In the genomic region with DNA sequence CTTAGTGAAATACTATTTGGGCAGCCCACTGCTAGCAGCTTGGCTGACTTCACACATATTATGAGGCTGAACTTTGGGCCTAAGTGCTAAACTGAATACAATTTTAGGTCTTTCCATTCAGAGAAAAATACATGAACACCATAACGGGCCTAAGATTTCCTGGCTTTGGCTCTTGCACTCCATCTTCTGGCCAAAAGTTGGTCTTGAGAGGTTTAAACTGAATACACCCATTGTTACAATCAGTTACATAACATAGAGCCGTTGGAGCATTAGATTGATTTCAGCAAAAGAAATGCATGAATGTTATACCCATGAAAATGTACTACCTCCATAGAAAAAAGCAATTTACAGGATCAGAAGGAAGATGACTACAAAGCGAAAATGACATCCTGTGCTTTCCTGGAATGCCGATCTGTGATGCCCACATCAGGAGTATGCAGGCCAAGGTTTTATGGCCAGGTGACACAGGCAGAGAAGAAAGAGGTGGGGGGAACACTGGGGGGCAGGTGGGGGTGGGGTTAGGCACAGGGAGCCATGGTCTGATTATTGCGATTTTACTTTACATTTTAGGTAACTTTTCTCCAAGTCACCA, we compare ENCODE assay signal across 8 cellular contexts. TPM values are rescaled to one million over a fixed set of nuclear protein-coding genes. Genes with fewer than 3 reads are reported as not detected.
DNase-seq lines count a peak whose midpoint lies in the region; ATAC-seq and TF ChIP-seq lines count a peak whose summit lies in the region.

No MANE protein-coding gene starts in this region.

- no peak overlapping the region for H3K4me3 Mint-ChIP-seq in stimulated activated memory B cell treated with anti-CD40 and anti-IgM and Interleukin-4, amounts not matched to agents 10 μg/mL and 1 μg/mL and 100 μg/mL, for 72 hours

- no peaks in the 10 kb centered on the region for H4K20me1 ChIP-seq in osteoblast (ENCODE audit: insufficient read depth, low read length)

- POLR2A ChIA-PET in AG04450 (lab: Yijun Ruan, JAX) (no interaction called here), GM10248 (lab: Yijun Ruan, JAX) (no interaction called here)

- H3K36me3 Mint-ChIP-seq in stimulated activated memory B cell treated with anti-CD40 and anti-IgM and Interleukin-4, amounts not matched to agents 10 μg/mL and 1 μg/mL and 100 μg/mL, for 72 hours = no peaks in the 10 kb centered on the region

- CTCF ChIA-PET in AG04450 (lab: Charles Lee) (interaction anchor here (0.7 to 1.4 kb wide), 3 partner anchors 8 to 488 kb away, joined by 3 to 5 read pairs (median 3); no protein-coding TSS in a partner anchor), GM10248 (lab: Yijun Ruan, JAX) (interaction anchor here (1.4 kb wide), 1 partner anchor 488 kb away, joined by 10 read pairs; no protein-coding TSS in a partner anchor)

- H3K9me3 ChIP-seq in AG04450 (ENCODE audit: control insufficient read depth, insufficient read depth, low read length) (no peaks in the 10 kb centered on the region), osteoblast (ENCODE audit: low read depth, low read length) (no peaks in the 10 kb centered on the region)

- no peak for ATAC-seq in stimulated activated memory B cell treated with anti-CD40 and anti-IgM and Interleukin-4, amounts not matched to agents 10 μg/mL and 1 μg/mL and 100 μg/mL, for 72 hours
- no peak for ATAC-seq in GM21529 (IDR thresholded peaks at IDR 0.05; ENCODE audit: unreplicated experiment)

- H3K27me3 Mint-ChIP-seq in stimulated activated memory B cell treated with anti-CD40 and anti-IgM and Interleukin-4, amounts not matched to agents 10 μg/mL and 1 μg/mL and 100 μg/mL, for 72 hours = peaks cover under 1% of the 10 kb centered on the region

- H3K9me3 Mint-ChIP-seq in stimulated activated memory B cell treated with anti-CD40 and anti-IgM and Interleukin-4, amounts not matched to agents 10 μg/mL and 1 μg/mL and 100 μg/mL, for 72 hours = no peaks in the 10 kb centered on the region

- DNase-seq in AG04450 (ENCODE audit: low read depth, low spot score) (no peak), GM10248 (ENCODE audit: extremely low spot score) (peak; percentile 18), NCI-H2196 treated with DMSO at 0.1 percent for 48 hours (lab: John Stamatoyannopoulos, UW; ENCODE audit: unreplicated experiment) (peak; percentile 1), fibroblast of peridontal ligament (ENCODE audit: extremely low read depth) (peak; percentile 81), osteoblast (ENCODE audit: insufficient read length, low spot score, missing footprints) (no peak)
- peak; percentile 22 to 38 for DNase-seq in activated CD4-positive, alpha-beta T cell treated with anti-CD3 and anti-CD28 coated beads, Interleukin-2, amount 50 U/mL, for 4 hours

- H3K4me1 ChIP-seq in osteoblast (ENCODE audit: insufficient read depth, low read length) = peaks cover 4% of the 10 kb centered on the region

- TF ChIP-seq CTCF in AG04450 (IDR thresholded peaks at IDR 0.05; ENCODE audit: low read depth, low read length) = peak; percentile 74
- TF ChIP-seq CTCF in GM10248 (IDR thresholded peaks at IDR 0.05; ENCODE audit: control extremely low read depth, extremely low read depth, low read depth, missing control alignments) = peak; percentile 55
- TF ChIP-seq CTCF in osteoblast (IDR thresholded peaks at IDR 0.05; ENCODE audit: extremely low read depth, low read depth, low read length) = peak; percentile 68

- H2AFZ ChIP-seq in osteoblast (ENCODE audit: low read length) = no peak overlapping the region

- no peaks in the 10 kb centered on the region for H3K27me3 ChIP-seq in AG04450 (ENCODE audit: control insufficient read depth, insufficient read depth, low read length)
- H3K27me3 ChIP-seq in osteoblast (ENCODE audit: insufficient read depth, low read length) = no peaks in the 10 kb centered on the region

- H3K4me1 Mint-ChIP-seq in stimulated activated memory B cell treated with anti-CD40 and anti-IgM and Interleukin-4, amounts not matched to agents 10 μg/mL and 1 μg/mL and 100 μg/mL, for 72 hours = no peaks in the 10 kb centered on the region

- H3K4me3 ChIP-seq in AG04450 (ENCODE audit: low read depth, low read length) (no peak overlapping the region), osteoblast (ENCODE audit: insufficient read depth, low read length) (no peak overlapping the region)

- no peaks in the 10 kb centered on the region for H3K79me2 ChIP-seq in osteoblast (ENCODE audit: insufficient read depth, low read length)

- no peak overlapping the region for H3K27ac Mint-ChIP-seq in stimulated activated memory B cell treated with anti-CD40 and anti-IgM and Interleukin-4, amounts not matched to agents 10 μg/mL and 1 μg/mL and 100 μg/mL, for 72 hours

- H3K27ac ChIP-seq in AG04450 (ENCODE audit: low read depth, low read length) = no peak overlapping the region
- no peak overlapping the region for H3K27ac ChIP-seq in osteoblast (ENCODE audit: low read depth, low read length)

- no peak overlapping the region for H3K4me2 ChIP-seq in osteoblast (ENCODE audit: insufficient read depth, low read length)

- no peaks in the 10 kb centered on the region for H3K36me3 ChIP-seq in osteoblast (ENCODE audit: insufficient read depth, low read length)

RNA-seq across cellular contexts. Expression of a gene that starts 11.1 kb away (rescaled TPM):
- polyA plus RNA-seq in AG04450 (2011; rRNA removed) = 0.02 TPM in 1 of 2 replicates, not detected in the other
- polyA minus RNA-seq in AG04450 (2011; rRNA and poly(A)+ RNA removed) = 0.09 and 0.17 TPM in 2 replicates
- 2.7 and 4.3 TPM in 2 replicates for total RNA-seq in osteoblast

Comparison
In these comparisons a context has a peak if more than half of its experiments do, and no peak if none do; other contexts are left out.
1. DNase-seq: peak in GM10248 (single experiment), NCI-H2196 treated with DMSO at 0.1 percent for 48 hours (single experiment), activated CD4-positive, alpha-beta T cell treated with anti-CD3 and anti-CD28 coated beads, Interleukin-2, amount 50 U/mL, for 4 hours (2 of 2) and fibroblast of peridontal ligament (single experiment); none in AG04450 (single experiment) and osteoblast (single experiment).
2. Peak in every context shown above with its lines, with median percentiles within 50 percentile points of each other: CTCF ChIP-seq.